ENCODE assay signal across 8 cellular contexts in the genomic region with DNA sequence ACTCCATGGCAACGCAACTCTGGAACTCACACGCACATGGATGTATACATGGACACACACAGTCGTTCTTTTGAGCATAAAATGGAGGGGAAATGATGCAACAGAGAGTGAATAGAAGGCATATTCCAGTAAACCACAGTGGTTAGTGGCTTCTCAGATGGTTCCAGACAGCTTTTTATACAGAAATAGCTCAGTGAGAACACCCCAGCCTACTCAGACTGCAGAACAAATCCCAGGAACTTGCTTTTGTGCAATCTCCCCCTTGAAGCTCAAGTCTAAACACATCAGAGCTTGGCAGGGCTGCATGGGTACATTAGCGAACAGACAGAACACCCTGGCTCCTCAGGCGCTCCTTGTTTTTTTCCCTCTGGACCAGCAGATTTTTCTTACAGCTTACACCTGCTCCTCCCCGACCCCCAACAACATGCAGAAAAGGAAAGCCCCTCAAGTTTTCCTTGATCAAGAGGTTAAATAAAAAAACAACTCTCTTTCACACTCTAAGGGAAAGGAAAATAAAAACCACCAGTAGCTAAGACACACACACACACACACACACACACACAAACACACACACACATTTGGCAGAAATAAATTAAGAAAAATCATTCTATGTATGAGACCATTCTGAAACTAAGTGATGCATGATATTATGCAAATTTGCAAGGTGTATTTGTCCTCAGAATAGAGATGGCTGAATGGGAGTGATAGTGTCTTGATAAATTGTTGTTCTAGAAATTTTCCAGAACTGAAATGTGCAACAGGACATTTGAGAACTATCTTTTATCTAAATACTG. TPM values are rescaled to one million over a fixed set of nuclear protein-coding genes. Genes with fewer than 3 reads are reported as not detected.
A peak's percentile ranks its signal among the peaks of the same experiment; 100 is the strongest.
DNase-seq lines count a peak whose midpoint lies in the region; ATAC-seq and TF ChIP-seq lines count a peak whose summit lies in the region.

No MANE protein-coding gene starts in this region.

- H3K9me3 ChIP-seq in stomach: no peaks in the 10 kb centered on the region

- WGBS in stomach, 5 donors: 36 to 62% (median 58%) methylated on average over 6 of the region's 6 CpGs

- H3K4me3 ChIP-seq in stomach: no peak overlapping the region

- H3K27ac ChIP-seq in stomach: peak overlapping the region in 4 of 5 donors; percentile 45 to 73 (median 64)

- H3K4me1 ChIP-seq in stomach: peaks cover 0 to 55% (median 27%) of the 10 kb centered on the region in 4 donors

- no peak for TF ChIP-seq POLR2A in stomach (IDR thresholded peaks at IDR 0.05)

- peaks cover 52% of the 10 kb centered on the region for H3K4me1 Mint-ChIP-seq in activated T-cell treated with anti-CD3 and anti-CD28 coated beads, Interleukin-2, amount 50 U/mL, for 72 hours (ENCODE audit: low read depth)

- ATAC-seq in activated T-cell treated with anti-CD3 and anti-CD28 coated beads, Interleukin-2, amount 50 U/mL, for 72 hours (replicated peaks in 1 of 2): peak; percentile 87 to 90

- H3K27me3 Mint-ChIP-seq in activated T-cell treated with anti-CD3 and anti-CD28 coated beads, Interleukin-2, amount 50 U/mL, for 72 hours (ENCODE audit: low read depth): no peaks in the 10 kb centered on the region

- peak overlapping the region; percentile 76 to 82 for H3K4me3 Mint-ChIP-seq in activated T-cell treated with anti-CD3 and anti-CD28 coated beads, Interleukin-2, amount 50 U/mL, for 72 hours

- peak overlapping the region; percentile 88 for H3K27ac Mint-ChIP-seq in activated T-cell treated with anti-CD3 and anti-CD28 coated beads, Interleukin-2, amount 50 U/mL, for 72 hours

- H3K36me3 ChIP-seq in stomach: no peaks in the 10 kb centered on the region

- intact Hi-C loops in stomach (cut with DNase I; ENCODE audit: low total_unique reads): no loop called here

- DNase-seq in stimulated activated CD4-positive, alpha-beta T cell treated with anti-CD3 and anti-CD28 coated beads, Interleukin-1b, Interleukin-23, amount 100 ng/mL, for 48 hours: peak; percentile 20
- DNase-seq in stimulated activated CD4-positive, alpha-beta T cell treated with anti-CD3 and anti-CD28 coated beads, Interleukin-4, amount 100 ng/mL, for 4 hours: no peak
- DNase-seq in activated T-cell treated with anti-CD3 and anti-CD28 coated beads, Interleukin-2, amount 50 U/mL, for 72 hours: peak; percentile 59 to 60
- DNase-seq in glomerular visceral epithelial cell (ENCODE audit: extremely low spot score) (peak; percentile 30), stomach (no peak), activated gamma-delta T cell treated with Interleukin-2 at 50 U/mL for 16 hours (no peak), NCI-H187 treated with DMSO at 0.1 percent for 48 hours (lab: John Stamatoyannopoulos, UW) (no peak)
- no peak for DNase-seq in effector CD4-positive, alpha-beta T cell

- H3K9me3 Mint-ChIP-seq in activated T-cell treated with anti-CD3 and anti-CD28 coated beads, Interleukin-2, amount 50 U/mL, for 72 hours: peaks cover 0 to 3% of the 10 kb centered on the region in 2 donors

- no peak for TF ChIP-seq CTCF in stomach (IDR thresholded peaks at IDR 0.05)

- H3K27me3 ChIP-seq in stomach: no peaks in the 10 kb centered on the region

- peak; percentile 62 for TF ChIP-seq EP300 in stomach (IDR thresholded peaks at IDR 0.05)

- peaks cover 3% of the 10 kb centered on the region in 2 donors for H3K36me3 Mint-ChIP-seq in activated T-cell treated with anti-CD3 and anti-CD28 coated beads, Interleukin-2, amount 50 U/mL, for 72 hours (ENCODE audit: insufficient read depth in 2 of 2)

RNA-seq across cellular contexts. Expression of a gene that starts 51.2 kb away (rescaled TPM):
- total RNA-seq in activated T-cell treated with anti-CD3 and anti-CD28 coated beads, Interleukin-2, amount 50 U/mL, for 72 hours: 10 to 100 TPM; 74.9 to 78.0 TPM
- 10 to 100 TPM; 17.4 to 51.4 (median 21.0) TPM for total RNA-seq in stomach
- 10 to 100 TPM; 13.1 to 21.8 (median 18.6) TPM for polyA plus RNA-seq in stomach

RNA-seq across cellular contexts. Expression of a gene that starts 51.5 kb away (rescaled TPM):
- 10 to 100 TPM; 24.8 to 31.6 TPM for total RNA-seq in activated T-cell treated with anti-CD3 and anti-CD28 coated beads, Interleukin-2, amount 50 U/mL, for 72 hours
- 10 to 100 TPM in 2 of 5 donors, 1 to 10 TPM in 3; 2.3 to 11.9 (median 5.5) TPM for total RNA-seq in stomach
- polyA plus RNA-seq in stomach: 10 to 100 TPM in 2 of 3 donors, 1 to 10 TPM in 1; 7.5 to 16.4 (median 16.4) TPM

Comparison
In these comparisons a context has a peak if more than half of its experiments do, and no peak if none do; other contexts are left out.
1. DNase-seq: peak in stimulated activated CD4-positive, alpha-beta T cell treated with anti-CD3 and anti-CD28 coated beads, Interleukin-1b, Interleukin-23, amount 100 ng/mL, for 48 hours (single experiment), activated T-cell treated with anti-CD3 and anti-CD28 coated beads, Interleukin-2, amount 50 U/mL, for 72 hours (2 of 2) and glomerular visceral epithelial cell (single experiment); none in stimulated activated CD4-positive, alpha-beta T cell treated with anti-CD3 and anti-CD28 coated beads, Interleukin-4, amount 100 ng/mL, for 4 hours (0 of 2), stomach (single experiment), activated gamma-delta T cell treated with Interleukin-2 at 50 U/mL for 16 hours (single experiment), NCI-H187 treated with DMSO at 0.1 percent for 48 hours (single experiment) and effector CD4-positive, alpha-beta T cell (single experiment).